Comparison of ENCODE assay signal across 27 cellular contexts in the genomic region with DNA sequence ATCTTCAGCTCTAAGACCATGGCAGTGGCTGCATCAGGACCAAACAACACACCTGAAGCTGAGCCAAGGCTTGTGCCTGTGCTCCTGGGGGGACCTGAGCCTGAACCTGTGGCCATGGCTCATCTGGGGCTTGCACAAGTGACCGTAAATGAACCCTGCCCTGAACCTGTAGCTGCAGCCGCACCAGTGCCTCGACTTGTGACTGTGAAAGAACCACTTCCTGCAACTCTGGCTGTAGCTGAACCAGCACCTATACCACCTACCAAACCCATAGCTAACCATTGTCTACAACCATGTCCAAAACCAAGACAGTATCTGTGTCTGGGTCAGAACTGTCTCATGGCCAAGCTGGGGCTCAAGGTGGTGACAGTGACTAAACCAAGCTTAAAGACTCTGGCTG. TPM values are rescaled to one million over a fixed set of nuclear protein-coding genes. Genes with fewer than 3 reads are reported as not detected.
"Had no signal": no experiment of that assay in that cellular context is flagged by ENCODE, and none has a peak within 500 bp of the region (broad histone marks: within the 10 kb centered on the region; RNA-seq: fewer than 3 reads in every experiment).

No MANE protein-coding gene starts in this region.

- DNase-seq: head of caudate nucleus; hippocampal formation; kidney; left colon; left lung; mesendoderm; naive thymus-derived CD8-positive, alpha-beta T cell; ovary; right lobe of liver; stimulated activated CD4-positive, alpha-beta T cell treated with anti-CD3 and anti-CD28 coated beads, Interleukin-2, amount 100 ng/mL, for 24 hours; stimulated activated CD4-positive, alpha-beta T cell treated with anti-CD3 and anti-CD28 coated beads, Interleukin-4, amount 100 ng/mL, for 1 hour; stimulated activated naive CD4-positive, alpha-beta T cell; tibial artery; trophoblast cell; upper lobe of right lung had no signal

- H3K4me2 ChIP-seq: smooth muscle cell had no signal

- H3K4me3 Mint-ChIP-seq: mesothelial cell of epicardium; naive thymus-derived CD8-positive, alpha-beta T cell; stimulated activated naive CD8-positive, alpha-beta T cell treated with anti-CD3 and anti-CD28 coated beads, Interleukin-15, Interleukin-2, amounts not matched to agents 100 ng/mL and 50 ng/mL, for 24 hours had no signal

- H3K9me3 ChIP-seq: left lung, ovary, right atrium auricular region, right lobe of liver, suprapubic skin, thoracic aorta, tibial artery, upper lobe of right lung had no signal

- H3K9me3 Mint-ChIP-seq: mesothelial cell of epicardium; naive thymus-derived CD8-positive, alpha-beta T cell; stimulated activated naive CD8-positive, alpha-beta T cell treated with anti-CD3 and anti-CD28 coated beads, Interleukin-15, Interleukin-2, amounts not matched to agents 100 ng/mL and 50 ng/mL, for 24 hours had no signal

- H3K27ac ChIP-seq: left lung, ovary, right atrium auricular region, right lobe of liver, suprapubic skin, thoracic aorta, tibial artery, upper lobe of right lung had no signal

- ATAC-seq: left colon; left lung; naive thymus-derived CD8-positive, alpha-beta T cell; right lobe of liver; upper lobe of right lung had no signal

- H3K4me1 ChIP-seq: left lung, right atrium auricular region, right lobe of liver, suprapubic skin, tibial artery, upper lobe of right lung had no signal

- H3K4me1 Mint-ChIP-seq: mesothelial cell of epicardium had no signal

- H3K27me3 ChIP-seq: ovary, right atrium auricular region, right lobe of liver had no signal

- H3K27ac Mint-ChIP-seq: mesothelial cell of epicardium; naive thymus-derived CD8-positive, alpha-beta T cell; progenitor cell of endocrine pancreas; stimulated activated naive CD8-positive, alpha-beta T cell treated with anti-CD3 and anti-CD28 coated beads, Interleukin-15, Interleukin-2, amounts not matched to agents 100 ng/mL and 50 ng/mL, for 24 hours had no signal

- H3K36me3 Mint-ChIP-seq: mesothelial cell of epicardium; naive thymus-derived CD8-positive, alpha-beta T cell had no signal

RNA-seq across cellular contexts. Expression of gene SYNE4, which starts 41.8 kb away (rescaled TPM):
- total RNA-seq: myocyte, right atrium auricular region, skeletal muscle tissue had no signal

RNA-seq across cellular contexts. Expression of gene TYROBP, which starts 58.7 kb away (rescaled TPM):
- total RNA-seq: mesothelial cell of epicardium, myocyte, progenitor cell of endocrine pancreas, pulmonary artery endothelial cell, renal cortical epithelial cell, smooth muscle cell had no signal
- polyA plus RNA-seq: neural cell, smooth muscle cell had no signal
